8 cellular contexts compared by ENCODE assay signal in genomic region chr7:80883188-80884025, GRCh38. TPM values are rescaled to one million over a fixed set of nuclear protein-coding genes. Genes with fewer than 3 reads are reported as not detected.
DNase-seq lines count a peak whose midpoint lies in the region; ATAC-seq, FAIRE-seq and TF ChIP-seq lines count a peak whose summit lies in the region.

No MANE protein-coding gene starts in this region.

- H3K27ac ChIP-seq in left ventricle myocardium inferior (replicated peaks) (peak overlapping the region; percentile 51), small intestine (ENCODE audit: low read depth in 1 of 2, low read length in 1 of 2) (peak overlapping the region in 1 of 2 donors; percentile 46)

- H3K9me3 ChIP-seq in left ventricle myocardium inferior (replicated peaks) (no peaks in the 10 kb centered on the region), small intestine (ENCODE audit: control insufficient read depth, low read depth) (no peaks in the 10 kb centered on the region)

- TF ChIP-seq CTCF in left ventricle myocardium inferior (IDR thresholded peaks at IDR 0.05; ENCODE audit: borderline replicate concordance), result no peak

- no peak overlapping the region for H3K4me3 ChIP-seq in left ventricle myocardium inferior
- no peak overlapping the region for H3K4me3 ChIP-seq in small intestine (ENCODE audit: low read depth in 1 of 2, low read length in 2 of 2)

- H3K4me1 ChIP-seq in left ventricle myocardium inferior (peaks cover 41% of the 10 kb centered on the region), small intestine (ENCODE audit: control insufficient read depth in 2 of 2, insufficient read depth in 1 of 2, low read depth in 1 of 2, low read length in 1 of 2) (peaks cover 2 to 4% of the 10 kb centered on the region in 2 donors)

- H3K36me3 ChIP-seq in left ventricle myocardium inferior (no peaks in the 10 kb centered on the region), small intestine (ENCODE audit: control insufficient read depth in 2 of 2, insufficient read depth in 2 of 2, low read length in 2 of 2) (no peaks in the 10 kb centered on the region)

- no peak for ATAC-seq in HG02870 (IDR thresholded peaks at IDR 0.05; ENCODE audit: unreplicated experiment)

- no peak for FAIRE-seq in small intestine (lab: Jason Lieb, UNC)

- H3K27me3 ChIP-seq in left ventricle myocardium inferior (ENCODE audit: low read depth) (no peaks in the 10 kb centered on the region), small intestine (ENCODE audit: control insufficient read depth in 2 of 2, insufficient read depth in 2 of 2, low read length in 2 of 2) (no peaks in the 10 kb centered on the region)

- intact Hi-C loops in left ventricle myocardium inferior (cut with micrococcal nuclease), result no loop called here

- DNase-seq in HCEC 1CT, result peak; percentile 99
- DNase-seq in T1000 (lab: John Stamatoyannopoulos, UW), result peak; percentile 65
- no peak for DNase-seq in left ventricle myocardium inferior
- peak; percentile 65 for DNase-seq in small intestine
- no peak for DNase-seq in NCI-H2196 treated with DMSO at 0.1 percent for 48 hours (lab: John Stamatoyannopoulos, UW; ENCODE audit: unreplicated experiment)
- no peak for DNase-seq in mesenteric fat pad (ENCODE audit: low spot score)
- no peak for DNase-seq in central memory CD4-positive, alpha-beta T cell

- WGBS in small intestine, 3 donors, result 31 to 47% (median 43%) methylated on average over 2 of the region's 2 CpGs

RNA-seq across cellular contexts. Expression of gene SEMA3C, which starts 35.4 kb away (rescaled TPM):
- 66.5 TPM for total RNA-seq in left ventricle myocardium inferior
- polyA plus RNA-seq in small intestine, result 10 to 100 TPM in 1 of 3 donors, 1 to 10 TPM in 2; 1.4 to 12.3 (median 2.9) TPM
- 93.6 TPM for total RNA-seq in mesenteric fat pad

Comparison
In these comparisons a context has a peak if more than half of its experiments do, and no peak if none do; other contexts are left out.
1. DNase-seq: peak in HCEC 1CT (single experiment), T1000 (single experiment) and small intestine (single experiment); none in left ventricle myocardium inferior (single experiment), NCI-H2196 treated with DMSO at 0.1 percent for 48 hours (single experiment), mesenteric fat pad (single experiment) and central memory CD4-positive, alpha-beta T cell (single experiment).